Comparison of ENCODE assay signal across 1 cellular context in the genomic region with DNA sequence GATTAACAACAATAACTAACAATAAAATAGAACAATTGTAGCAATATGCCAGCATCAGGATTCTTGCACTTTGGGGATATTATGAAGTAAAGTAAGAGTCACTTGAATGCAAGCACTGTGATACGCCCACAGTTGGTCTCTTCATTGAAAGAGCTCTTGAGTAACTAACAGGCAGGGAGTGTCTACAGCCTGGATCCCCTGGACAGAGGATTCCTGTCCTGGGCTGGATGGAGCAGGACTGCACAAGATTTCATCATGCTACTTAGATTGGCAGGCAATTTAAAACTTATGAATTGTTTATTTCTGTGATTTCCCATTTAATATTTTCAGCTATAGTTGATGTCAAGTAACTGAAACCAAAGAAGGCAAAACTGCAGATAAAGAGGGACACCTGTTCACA.
TF ChIP-seq lines count a peak whose summit lies in the region.

No MANE protein-coding gene starts in this region.

TF ChIP-seq in GM23338, 12 proteins besides CTCF, POLR2A, EP300 and RAD21 (continued from another document):
- TF ChIP-seq, protein P1, sequence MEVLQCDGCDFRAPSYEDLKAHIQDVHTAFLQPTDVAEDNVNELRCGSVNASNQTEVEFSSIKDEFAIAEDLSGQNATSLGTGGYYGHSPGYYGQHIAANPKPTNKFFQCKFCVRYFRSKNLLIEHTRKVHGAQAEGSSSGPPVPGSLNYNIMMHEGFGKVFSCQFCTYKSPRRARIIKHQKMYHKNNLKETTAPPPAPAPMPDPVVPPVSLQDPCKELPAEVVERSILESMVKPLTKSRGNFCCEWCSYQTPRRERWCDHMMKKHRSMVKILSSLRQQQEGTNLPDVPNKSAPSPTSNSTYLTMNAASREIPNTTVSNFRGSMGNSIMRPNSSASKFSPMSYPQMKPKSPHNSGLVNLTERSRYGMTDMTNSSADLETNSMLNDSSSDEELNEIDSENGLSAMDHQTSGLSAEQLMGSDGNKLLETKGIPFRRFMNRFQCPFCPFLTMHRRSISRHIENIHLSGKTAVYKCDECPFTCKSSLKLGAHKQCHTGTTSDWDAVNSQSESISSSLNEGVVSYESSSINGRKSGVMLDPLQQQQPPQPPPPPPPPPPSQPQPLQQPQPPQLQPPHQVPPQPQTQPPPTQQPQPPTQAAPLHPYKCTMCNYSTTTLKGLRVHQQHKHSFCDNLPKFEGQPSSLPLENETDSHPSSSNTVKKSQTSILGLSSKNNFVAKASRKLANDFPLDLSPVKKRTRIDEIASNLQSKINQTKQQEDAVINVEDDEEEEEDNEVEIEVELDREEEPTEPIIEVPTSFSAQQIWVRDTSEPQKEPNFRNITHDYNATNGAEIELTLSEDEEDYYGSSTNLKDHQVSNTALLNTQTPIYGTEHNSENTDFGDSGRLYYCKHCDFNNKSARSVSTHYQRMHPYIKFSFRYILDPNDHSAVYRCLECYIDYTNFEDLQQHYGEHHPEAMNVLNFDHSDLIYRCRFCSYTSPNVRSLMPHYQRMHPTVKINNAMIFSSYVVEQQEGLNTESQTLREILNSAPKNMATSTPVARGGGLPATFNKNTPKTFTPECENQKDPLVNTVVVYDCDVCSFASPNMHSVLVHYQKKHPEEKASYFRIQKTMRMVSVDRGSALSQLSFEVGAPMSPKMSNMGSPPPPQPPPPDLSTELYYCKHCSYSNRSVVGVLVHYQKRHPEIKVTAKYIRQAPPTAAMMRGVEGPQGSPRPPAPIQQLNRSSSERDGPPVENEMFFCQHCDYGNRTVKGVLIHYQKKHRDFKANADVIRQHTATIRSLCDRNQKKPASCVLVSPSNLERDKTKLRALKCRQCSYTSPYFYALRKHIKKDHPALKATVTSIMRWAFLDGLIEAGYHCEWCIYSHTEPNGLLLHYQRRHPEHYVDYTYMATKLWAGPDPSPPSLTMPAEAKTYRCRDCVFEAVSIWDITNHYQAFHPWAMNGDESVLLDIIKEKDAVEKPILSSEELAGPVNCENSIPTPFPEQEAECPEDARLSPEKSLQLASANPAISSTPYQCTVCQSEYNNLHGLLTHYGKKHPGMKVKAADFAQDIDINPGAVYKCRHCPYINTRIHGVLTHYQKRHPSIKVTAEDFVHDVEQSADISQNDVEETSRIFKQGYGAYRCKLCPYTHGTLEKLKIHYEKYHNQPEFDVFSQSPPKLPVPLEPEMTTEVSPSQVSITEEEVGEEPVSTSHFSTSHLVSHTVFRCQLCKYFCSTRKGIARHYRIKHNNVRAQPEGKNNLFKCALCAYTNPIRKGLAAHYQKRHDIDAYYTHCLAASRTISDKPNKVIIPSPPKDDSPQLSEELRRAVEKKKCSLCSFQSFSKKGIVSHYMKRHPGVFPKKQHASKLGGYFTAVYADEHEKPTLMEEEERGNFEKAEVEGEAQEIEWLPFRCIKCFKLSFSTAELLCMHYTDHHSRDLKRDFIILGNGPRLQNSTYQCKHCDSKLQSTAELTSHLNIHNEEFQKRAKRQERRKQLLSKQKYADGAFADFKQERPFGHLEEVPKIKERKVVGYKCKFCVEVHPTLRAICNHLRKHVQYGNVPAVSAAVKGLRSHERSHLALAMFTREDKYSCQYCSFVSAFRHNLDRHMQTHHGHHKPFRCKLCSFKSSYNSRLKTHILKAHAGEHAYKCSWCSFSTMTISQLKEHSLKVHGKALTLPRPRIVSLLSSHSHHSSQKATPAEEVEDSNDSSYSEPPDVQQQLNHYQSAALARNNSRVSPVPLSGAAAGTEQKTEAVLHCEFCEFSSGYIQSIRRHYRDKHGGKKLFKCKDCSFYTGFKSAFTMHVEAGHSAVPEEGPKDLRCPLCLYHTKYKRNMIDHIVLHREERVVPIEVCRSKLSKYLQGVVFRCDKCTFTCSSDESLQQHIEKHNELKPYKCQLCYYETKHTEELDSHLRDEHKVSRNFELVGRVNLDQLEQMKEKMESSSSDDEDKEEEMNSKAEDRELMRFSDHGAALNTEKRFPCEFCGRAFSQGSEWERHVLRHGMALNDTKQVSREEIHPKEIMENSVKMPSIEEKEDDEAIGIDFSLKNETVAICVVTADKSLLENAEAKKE (CRISPR knock-in tag; IDR thresholded peaks at IDR 0.05) = no peak
